Comparison of ENCODE assay signal across 1 cellular context in the genomic region with DNA sequence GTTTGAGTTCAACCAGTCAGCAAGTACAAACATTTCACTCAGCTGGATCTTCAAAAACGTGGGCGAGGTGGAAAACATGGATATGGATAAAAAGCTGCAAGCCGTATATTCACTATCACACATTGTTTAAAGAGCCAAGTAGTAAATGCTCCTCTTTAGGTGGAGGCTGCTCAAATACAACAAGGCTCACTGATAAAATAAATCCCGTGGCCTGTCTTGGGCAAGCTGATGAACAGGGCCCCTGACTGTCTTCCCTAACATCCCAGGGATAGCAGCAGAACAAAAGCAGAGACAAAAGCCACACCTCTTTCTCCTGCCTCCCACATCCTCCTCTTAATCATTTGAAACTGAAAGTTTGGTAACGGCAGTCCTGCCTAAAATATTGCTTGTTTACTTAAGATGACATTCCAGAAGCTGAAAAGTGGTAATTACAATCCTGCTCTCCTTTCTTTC.
TF ChIP-seq lines count a peak whose summit lies in the region.

No MANE protein-coding gene starts in this region.

TF ChIP-seq in HEK293, 187 proteins besides CTCF, POLR2A, EP300 and RAD21 (continued from another document):
- TF ChIP-seq, protein P1, sequence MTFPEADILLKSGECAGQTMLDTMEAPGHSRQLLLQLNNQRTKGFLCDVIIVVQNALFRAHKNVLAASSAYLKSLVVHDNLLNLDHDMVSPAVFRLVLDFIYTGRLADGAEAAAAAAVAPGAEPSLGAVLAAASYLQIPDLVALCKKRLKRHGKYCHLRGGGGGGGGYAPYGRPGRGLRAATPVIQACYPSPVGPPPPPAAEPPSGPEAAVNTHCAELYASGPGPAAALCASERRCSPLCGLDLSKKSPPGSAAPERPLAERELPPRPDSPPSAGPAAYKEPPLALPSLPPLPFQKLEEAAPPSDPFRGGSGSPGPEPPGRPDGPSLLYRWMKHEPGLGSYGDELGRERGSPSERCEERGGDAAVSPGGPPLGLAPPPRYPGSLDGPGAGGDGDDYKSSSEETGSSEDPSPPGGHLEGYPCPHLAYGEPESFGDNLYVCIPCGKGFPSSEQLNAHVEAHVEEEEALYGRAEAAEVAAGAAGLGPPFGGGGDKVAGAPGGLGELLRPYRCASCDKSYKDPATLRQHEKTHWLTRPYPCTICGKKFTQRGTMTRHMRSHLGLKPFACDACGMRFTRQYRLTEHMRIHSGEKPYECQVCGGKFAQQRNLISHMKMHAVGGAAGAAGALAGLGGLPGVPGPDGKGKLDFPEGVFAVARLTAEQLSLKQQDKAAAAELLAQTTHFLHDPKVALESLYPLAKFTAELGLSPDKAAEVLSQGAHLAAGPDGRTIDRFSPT (tag by site-specific recombination; IDR thresholded peaks at IDR 0.05), result no peak
- TF ChIP-seq INSM2 (tag by site-specific recombination; IDR thresholded peaks at IDR 0.05) (no peak), ZNF707 (tag by site-specific recombination; IDR thresholded peaks at IDR 0.05) (no peak), ZNF645 (tag by site-specific recombination; IDR thresholded peaks at IDR 0.05) (no peak), ZNF16 (tag by site-specific recombination; IDR thresholded peaks at IDR 0.05; ENCODE audit: low read depth) (no peak), ZNF112 (tag by site-specific recombination; IDR thresholded peaks at IDR 0.05) (no peak), SP7 (tag by site-specific recombination; IDR thresholded peaks at IDR 0.05) (peak; percentile 69), WT1 (tag by site-specific recombination; IDR thresholded peaks at IDR 0.05) (no peak), ZBTB20 (tag by site-specific recombination; IDR thresholded peaks at IDR 0.05) (0 out of 2 replicates have a peak, but pooled peaks have one; percentile 19)
- TF ChIP-seq, protein P2, sequence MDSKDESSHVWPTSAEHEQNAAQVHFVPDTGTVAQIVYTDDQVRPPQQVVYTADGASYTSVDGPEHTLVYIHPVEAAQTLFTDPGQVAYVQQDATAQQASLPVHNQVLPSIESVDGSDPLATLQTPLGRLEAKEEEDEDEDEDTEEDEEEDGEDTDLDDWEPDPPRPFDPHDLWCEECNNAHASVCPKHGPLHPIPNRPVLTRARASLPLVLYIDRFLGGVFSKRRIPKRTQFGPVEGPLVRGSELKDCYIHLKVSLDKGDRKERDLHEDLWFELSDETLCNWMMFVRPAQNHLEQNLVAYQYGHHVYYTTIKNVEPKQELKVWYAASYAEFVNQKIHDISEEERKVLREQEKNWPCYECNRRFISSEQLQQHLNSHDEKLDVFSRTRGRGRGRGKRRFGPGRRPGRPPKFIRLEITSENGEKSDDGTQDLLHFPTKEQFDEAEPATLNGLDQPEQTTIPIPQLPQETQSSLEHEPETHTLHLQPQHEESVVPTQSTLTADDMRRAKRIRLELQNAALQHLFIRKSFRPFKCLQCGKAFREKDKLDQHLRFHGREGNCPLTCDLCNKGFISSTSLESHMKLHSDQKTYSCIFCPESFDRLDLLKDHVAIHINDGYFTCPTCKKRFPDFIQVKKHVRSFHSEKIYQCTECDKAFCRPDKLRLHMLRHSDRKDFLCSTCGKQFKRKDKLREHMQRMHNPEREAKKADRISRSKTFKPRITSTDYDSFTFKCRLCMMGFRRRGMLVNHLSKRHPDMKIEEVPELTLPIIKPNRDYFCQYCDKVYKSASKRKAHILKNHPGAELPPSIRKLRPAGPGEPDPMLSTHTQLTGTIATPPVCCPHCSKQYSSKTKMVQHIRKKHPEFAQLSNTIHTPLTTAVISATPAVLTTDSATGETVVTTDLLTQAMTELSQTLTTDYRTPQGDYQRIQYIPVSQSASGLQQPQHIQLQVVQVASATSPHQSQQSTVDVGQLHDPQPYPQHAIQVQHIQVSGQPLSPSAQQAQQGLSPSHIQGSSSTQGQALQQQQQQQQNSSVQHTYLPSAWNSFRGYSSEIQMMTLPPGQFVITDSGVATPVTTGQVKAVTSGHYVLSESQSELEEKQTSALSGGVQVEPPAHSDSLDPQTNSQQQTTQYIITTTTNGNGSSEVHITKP (tag by site-specific recombination; IDR thresholded peaks at IDR 0.05), result 0 out of 2 replicates have a peak, but pooled peaks have one; percentile 14
